15 cellular contexts compared by ENCODE assay signal in genomic region chr12:58860788-58861240, GRCh38.
"Had no signal": no experiment of that assay in that cellular context is flagged by ENCODE, and none has a peak within 500 bp of the region (broad histone marks: within the 10 kb centered on the region; RNA-seq: fewer than 3 reads in every experiment).

No MANE protein-coding gene starts in this region.

- H3K4me3 ChIP-seq: ascending aorta, breast epithelium, prostate gland, suprapubic skin, transverse colon had no signal

- H3K36me3 ChIP-seq: breast epithelium, prostate gland, transverse colon had no signal

- ATAC-seq: activated CD4-positive, alpha-beta T cell treated with anti-CD3 and anti-CD28 coated beads for 36 hours; stimulated activated naive CD8-positive, alpha-beta T cell treated with anti-CD3 and anti-CD28 coated beads, Interleukin-15, Interleukin-2, amounts not matched to agents 100 U/mL and 50 U/mL, for 24 hours had no signal

- H3K9me3 Mint-ChIP-seq: activated naive CD4-positive, alpha-beta T cell treated with anti-CD3 and anti-CD28 coated beads, Interleukin-2, amount 50 U/mL, for 24 hours had no signal

- H3K27me3 Mint-ChIP-seq: activated CD4-positive, alpha-beta T cell treated with anti-CD3 and anti-CD28 coated beads for 36 hours; activated naive CD4-positive, alpha-beta T cell treated with anti-CD3 and anti-CD28 coated beads, Interleukin-2, amount 50 U/mL, for 24 hours had no signal

- DNase-seq: activated CD4-positive, alpha-beta T cell treated with anti-CD3 and anti-CD28 coated beads for 36 hours; activated CD4-positive, alpha-beta T cell treated with anti-CD3 and anti-CD28 coated beads, Interleukin-2, amount 50 U/mL, for 48 hours; activated gamma-delta T cell; effector CD8-positive, alpha-beta T cell; foreskin fibroblast; islet precursor cell; mammary epithelial cell; stimulated activated naive CD8-positive, alpha-beta T cell treated with anti-CD3 and anti-CD28 coated beads, Interleukin-15, Interleukin-2, amounts not matched to agents 100 U/mL and 50 U/mL, for 24 hours; T-helper 2 cell; transverse colon had no signal

- H3K4me1 ChIP-seq: ascending aorta, breast epithelium, prostate gland had no signal

- H3K4me1 Mint-ChIP-seq: activated CD4-positive, alpha-beta T cell treated with anti-CD3 and anti-CD28 coated beads for 36 hours; activated naive CD4-positive, alpha-beta T cell treated with anti-CD3 and anti-CD28 coated beads, Interleukin-2, amount 50 U/mL, for 24 hours had no signal

- H3K27ac ChIP-seq: ascending aorta, breast epithelium, prostate gland, suprapubic skin had no signal

- H3K27ac Mint-ChIP-seq: activated CD4-positive, alpha-beta T cell treated with anti-CD3 and anti-CD28 coated beads for 36 hours; activated naive CD4-positive, alpha-beta T cell treated with anti-CD3 and anti-CD28 coated beads, Interleukin-2, amount 50 U/mL, for 24 hours had no signal

- H3K36me3 Mint-ChIP-seq: activated naive CD4-positive, alpha-beta T cell treated with anti-CD3 and anti-CD28 coated beads, Interleukin-2, amount 50 U/mL, for 24 hours had no signal

- H3K4me3 Mint-ChIP-seq: activated CD4-positive, alpha-beta T cell treated with anti-CD3 and anti-CD28 coated beads for 36 hours; activated naive CD4-positive, alpha-beta T cell treated with anti-CD3 and anti-CD28 coated beads, Interleukin-2, amount 50 U/mL, for 24 hours had no signal

- H3K9me3 ChIP-seq: ascending aorta, breast epithelium, prostate gland, suprapubic skin, transverse colon had no signal

- H3K27me3 ChIP-seq: ascending aorta, breast epithelium, suprapubic skin, transverse colon had no signal
